Comparison of ENCODE assay signal across 26 cellular contexts in genomic region chr18:76713432-76713831, GRCh38.
"Had no signal": no experiment of that assay in that cellular context is flagged by ENCODE, and none has a peak within 500 bp of the region (broad histone marks: within the 10 kb centered on the region; RNA-seq: fewer than 3 reads in every experiment).

No MANE protein-coding gene starts in this region.

- H3K36me3 ChIP-seq: colonic mucosa, esophagus muscularis mucosa, esophagus squamous epithelium, gastrocnemius medialis, gastroesophageal sphincter, heart left ventricle, heart right ventricle had no signal

- H3K4me1 ChIP-seq: colonic mucosa, foreskin keratinocyte, gastrocnemius medialis had no signal

- H3K27ac ChIP-seq: colonic mucosa, dorsolateral prefrontal cortex, epithelial cell of prostate, esophagus muscularis mucosa, esophagus squamous epithelium, foreskin keratinocyte, gastrocnemius medialis, gastroesophageal sphincter, heart left ventricle, heart right ventricle had no signal

- H3K4me3 ChIP-seq: colonic mucosa, dorsolateral prefrontal cortex, esophagus muscularis mucosa, esophagus squamous epithelium, gastrocnemius medialis, gastroesophageal sphincter, heart left ventricle, heart right ventricle had no signal

- H3K9me3 ChIP-seq: colonic mucosa, esophagus muscularis mucosa, esophagus squamous epithelium, gastrocnemius medialis, gastroesophageal sphincter, heart left ventricle, heart right ventricle had no signal

- DNase-seq: colonic mucosa; cortex of kidney; dermis blood vessel endothelial cell; dorsolateral prefrontal cortex; effector CD4-positive, alpha-beta T cell; effector CD8-positive, alpha-beta T cell; effector memory CD4-positive, alpha-beta T cell; effector memory CD8-positive, alpha-beta T cell; endodermal cell; erythroblast; esophagus squamous epithelium; foreskin fibroblast; foreskin keratinocyte; foreskin melanocyte; gastrocnemius medialis; glutamatergic neuron; heart left ventricle; heart right ventricle had no signal

- ATAC-seq: effector memory CD8-positive, alpha-beta T cell; esophagus mucosa; foreskin keratinocyte; gastrocnemius medialis; gastroesophageal sphincter; heart left ventricle; heart right ventricle had no signal

- FAIRE-seq: colon, endometrium, endothelial cell of umbilical vein, frontal cortex had no signal

- H3K27me3 ChIP-seq: colonic mucosa, esophagus muscularis mucosa, esophagus squamous epithelium, foreskin keratinocyte, gastrocnemius medialis, gastroesophageal sphincter, heart left ventricle, heart right ventricle had no signal
